20 cellular contexts compared by ENCODE assay signal in genomic region chr12:88802307-88802706, GRCh38.
"Had no signal": no experiment of that assay in that cellular context is flagged by ENCODE, and none has a peak within 500 bp of the region (broad histone marks: within the 10 kb centered on the region; RNA-seq: fewer than 3 reads in every experiment).

No MANE protein-coding gene starts in this region.

- H3K27me3 ChIP-seq: body of pancreas, cardiac muscle cell, heart right ventricle, sigmoid colon, upper lobe of right lung had no signal

- H3K27ac ChIP-seq: body of pancreas, cardiac muscle cell, heart right ventricle, lower lobe of right lung, sigmoid colon, upper lobe of right lung had no signal

- H3K4me3 ChIP-seq: body of pancreas, cardiac muscle cell, heart right ventricle, lower lobe of right lung, sigmoid colon, smooth muscle cell, upper lobe of right lung had no signal

- H3K4me2 ChIP-seq: smooth muscle cell had no signal

- H3K9me3 ChIP-seq: body of pancreas, lower lobe of right lung, sigmoid colon, upper lobe of right lung had no signal

- DNase-seq: activated CD4-positive, alpha-beta T cell treated with anti-CD3 and anti-CD28 coated beads for 1 hour; activated gamma-delta T cell treated with Interleukin-2 at 50 U/mL for 16 hours; activated T-cell treated with anti-CD3 and anti-CD28 coated beads, Interleukin-2, amount 50 U/mL, for 1 hour; anterior cingulate cortex; body of pancreas; effector CD4-positive, alpha-beta T cell; foreskin fibroblast; heart right ventricle; kidney; lower lobe of right lung; naive thymus-derived CD4-positive, alpha-beta T cell; retina; sigmoid colon; stimulated activated CD4-positive, alpha-beta T cell treated with anti-CD3 and anti-CD28 coated beads, Interleukin-4, amount 100 ng/mL, for 1 hour; stimulated activated naive CD4-positive, alpha-beta T cell treated with Interleukin-2 at 50 U/mL for 16 hours; T-helper 9 cell; upper lobe of right lung had no signal

- ATAC-seq: body of pancreas; heart right ventricle; naive thymus-derived CD4-positive, alpha-beta T cell had no signal

- FAIRE-seq: endometrium, kidney had no signal

- H3K4me1 ChIP-seq: body of pancreas, heart right ventricle, lower lobe of right lung, sigmoid colon, upper lobe of right lung had no signal

- H3K36me3 ChIP-seq: cardiac muscle cell, heart right ventricle, lower lobe of right lung, sigmoid colon, upper lobe of right lung had no signal
